In genomic region chr2:177164131-177164530, GRCh38 we compare ENCODE assay signal across 1 cellular context.
TF ChIP-seq lines count a peak whose summit lies in the region.

No MANE protein-coding gene starts in this region.

TF ChIP-seq in GM23338, 12 proteins besides CTCF, POLR2A, EP300 and RAD21 (continued from another document):
- TF ChIP-seq ZNF462 (CRISPR knock-in tag; IDR thresholded peaks at IDR 0.05) (no peak), JUNB (IDR thresholded peaks at IDR 0.05; ENCODE audit: unreplicated experiment) (no peak), NANOG (IDR thresholded peaks at IDR 0.05; ENCODE audit: borderline replicate concordance) (no peak)
